ENCODE assay signal across 15 cellular contexts in the genomic region with DNA sequence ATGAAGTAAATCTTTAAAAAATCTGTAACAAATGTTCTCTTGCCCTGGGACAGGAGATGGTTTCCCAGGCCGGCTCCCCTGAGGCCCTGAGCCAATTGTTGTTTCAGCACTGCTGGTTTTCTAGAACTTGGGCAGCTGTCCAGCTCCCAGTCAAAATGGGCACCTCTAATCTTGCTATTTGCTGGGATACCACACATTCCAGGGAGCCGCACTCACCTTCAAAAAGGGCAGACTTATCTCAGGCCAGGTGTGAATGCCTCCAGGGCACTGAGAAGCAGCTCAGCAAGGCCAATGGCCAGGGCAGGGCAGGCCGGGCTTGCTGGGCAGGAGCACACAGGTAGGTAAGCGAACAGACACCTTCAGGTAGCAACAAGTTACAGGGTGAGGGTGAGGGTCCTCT. TPM values are rescaled to one million over a fixed set of nuclear protein-coding genes. Genes with fewer than 3 reads are reported as not detected.
DNase-seq lines count a peak whose midpoint lies in the region; ATAC-seq and TF ChIP-seq lines count a peak whose summit lies in the region.
"Had no signal": no experiment of that assay in that cellular context is flagged by ENCODE, and none has a peak within 500 bp of the region (broad histone marks: within the 10 kb centered on the region; RNA-seq: fewer than 3 reads in every experiment).

No MANE protein-coding gene starts in this region.

- DNase-seq in ACHN (peak; percentile 67), SK-N-SH (no peak), fibroblast of pulmonary artery (ENCODE audit: low read depth) (peak; percentile 47), mesendoderm (peak; percentile 92), activated gamma-delta T cell treated with Interleukin-2 at 50 U/mL for 16 hours (no peak), osteocyte (ENCODE audit: extremely low spot score, unreplicated experiment) (no peak), middle frontal gyrus (ENCODE audit: extremely low spot score, low spot score) (no peak)
- DNase-seq: activated CD4-positive, alpha-beta memory T cell treated with anti-CD3 and anti-CD28 coated beads, Interleukin-2, amount 10 ng/mL, durations not matched to agents 7 days and 5 days; activated gamma-delta T cell; colonic mucosa; MG63; NCI-H2171; OCI-M1; T1000 had no signal

- H3K4me1 ChIP-seq in SK-N-SH (ENCODE audit: control insufficient read depth in 1 of 2, insufficient read depth in 2 of 2, low read depth in 1 of 2, low read length in 1 of 2) (peaks cover 0 to 9% of the 10 kb centered on the region in 2 experiments; a peak in 1 of 4 replicates), mesendoderm (ENCODE audit: control insufficient read depth, low read depth, low read length) (peaks cover 2% of the 10 kb centered on the region)
- H3K4me1 ChIP-seq: colonic mucosa had no signal

- no peak for TF ChIP-seq RAD21 in SK-N-SH (IDR thresholded peaks at IDR 0.05; ENCODE audit: low read length)

- H3K4me3 Mint-ChIP-seq in activated T-helper 17 cell treated with anti-CD3 and anti-CD28 coated beads, Interleukin-2, amount 50 U/mL, for 72 hours: no peak overlapping the region
- no peak overlapping the region for H3K4me3 Mint-ChIP-seq in osteocyte (ENCODE audit: unreplicated experiment)
- H3K4me3 Mint-ChIP-seq: activated CD4-positive, alpha-beta memory T cell treated with anti-CD3 and anti-CD28 coated beads, Interleukin-2, amount 10 ng/mL, durations not matched to agents 7 days and 5 days had no signal

- H3K56ac ChIP-seq in mesendoderm (ENCODE audit: low read length): no peak overlapping the region

- H3K18ac ChIP-seq in mesendoderm (ENCODE audit: low read length): no peak overlapping the region

- TF ChIP-seq CTCF in SK-N-SH (IDR thresholded peaks at IDR 0.05) (no peak), fibroblast of pulmonary artery (IDR thresholded peaks at IDR 0.05; ENCODE audit: low read length, missing control alignments) (no peak), osteocyte (IDR thresholded peaks at IDR 0.05) (no peak)

- no peak overlapping the region for H2AFZ ChIP-seq in SK-N-SH (ENCODE audit: low read depth)

- H3K27ac ChIP-seq in SK-N-SH (ENCODE audit: low read depth in 2 of 2, low read length in 1 of 2) (no peak overlapping the region), mesendoderm (ENCODE audit: low read depth, low read length) (no peak overlapping the region)
- H3K27ac ChIP-seq: colonic mucosa had no signal

- ATAC-seq in activated T-helper 17 cell treated with anti-CD3 and anti-CD28 coated beads, Interleukin-2, amount 50 U/mL, for 72 hours (replicated peaks): no peak

- no peaks in the 10 kb centered on the region for H3K9me3 Mint-ChIP-seq in activated T-helper 17 cell treated with anti-CD3 and anti-CD28 coated beads, Interleukin-2, amount 50 U/mL, for 72 hours
- no peaks in the 10 kb centered on the region for H3K9me3 Mint-ChIP-seq in osteocyte (ENCODE audit: unreplicated experiment)
- H3K9me3 Mint-ChIP-seq: activated CD4-positive, alpha-beta memory T cell treated with anti-CD3 and anti-CD28 coated beads, Interleukin-2, amount 10 ng/mL, durations not matched to agents 7 days and 5 days had no signal

- H3K9ac ChIP-seq in SK-N-SH: no peak overlapping the region
- H3K9ac ChIP-seq in mesendoderm (ENCODE audit: low read length): no peak overlapping the region

- H4K20me1 ChIP-seq in SK-N-SH (ENCODE audit: insufficient read depth): no peaks in the 10 kb centered on the region

- no peak overlapping the region for H2BK120ac ChIP-seq in mesendoderm (ENCODE audit: low read depth, low read length)

- no peak overlapping the region for H2AK5ac ChIP-seq in mesendoderm (ENCODE audit: low read length)

- H4K5ac ChIP-seq in mesendoderm (ENCODE audit: low read length): no peak overlapping the region

- H3K79me1 ChIP-seq in mesendoderm (ENCODE audit: low read length): no peaks in the 10 kb centered on the region

- no peak overlapping the region for H2BK15ac ChIP-seq in mesendoderm (replicated peaks; ENCODE audit: low read depth)

- H3K79me2 ChIP-seq in SK-N-SH (ENCODE audit: insufficient read depth) (no peaks in the 10 kb centered on the region), mesendoderm (ENCODE audit: control insufficient read depth, insufficient read depth, low read length) (no peaks in the 10 kb centered on the region)

- H3K4me3 ChIP-seq in SK-N-SH (ENCODE audit: low read depth in 2 of 2, low read length in 1 of 2) (no peak overlapping the region), fibroblast of pulmonary artery (replicated peaks; ENCODE audit: low read depth, low read length) (no peak overlapping the region), mesendoderm (ENCODE audit: low read length) (no peak overlapping the region)
- H3K4me3 ChIP-seq: colonic mucosa, MG63 had no signal

- no peak overlapping the region for H3K4ac ChIP-seq in mesendoderm (ENCODE audit: low read depth, low read length)

- no peak overlapping the region for H3K23ac ChIP-seq in mesendoderm (ENCODE audit: low read length)

- H3K27me3 Mint-ChIP-seq in activated T-helper 17 cell treated with anti-CD3 and anti-CD28 coated beads, Interleukin-2, amount 50 U/mL, for 72 hours: no peaks in the 10 kb centered on the region
- H3K27me3 Mint-ChIP-seq in osteocyte (ENCODE audit: unreplicated experiment): no peaks in the 10 kb centered on the region
- H3K27me3 Mint-ChIP-seq: activated CD4-positive, alpha-beta memory T cell treated with anti-CD3 and anti-CD28 coated beads, Interleukin-2, amount 10 ng/mL, durations not matched to agents 7 days and 5 days had no signal

- H2BK5ac ChIP-seq in mesendoderm (ENCODE audit: low read length): no peak overlapping the region

- POLR2A ChIA-PET in SK-N-SH (lab: Yijun Ruan, JAX): no interaction called here

- in situ Hi-C loops in ACHN (cut with HindIII; ENCODE audit: low pct_ligation_motif_present, low pct_unique_long_range_greater_than_20kb, low sequenced_read_pairs): no loop called here

- H4K8ac ChIP-seq in mesendoderm (ENCODE audit: low read depth, low read length): no peak overlapping the region

- H3K4me1 Mint-ChIP-seq in activated T-helper 17 cell treated with anti-CD3 and anti-CD28 coated beads, Interleukin-2, amount 50 U/mL, for 72 hours: no peaks in the 10 kb centered on the region
- peaks cover 21% of the 10 kb centered on the region for H3K4me1 Mint-ChIP-seq in osteocyte (ENCODE audit: unreplicated experiment)
- H3K4me1 Mint-ChIP-seq: activated CD4-positive, alpha-beta memory T cell treated with anti-CD3 and anti-CD28 coated beads, Interleukin-2, amount 10 ng/mL, durations not matched to agents 7 days and 5 days had no signal

- 91% methylated on average over 3 of the region's 4 CpGs for WGBS in SK-N-SH (ENCODE audit: low lambda C conversion rate)
- WGBS in mesendoderm (ENCODE audit: extremely low coverage, insufficient coverage, low lambda C conversion rate): no CpG with 5 or more reads among the region's 4 CpGs

- H3F3A ChIP-seq in SK-N-SH (replicated peaks; ENCODE audit: insufficient read depth): no peaks in the 10 kb centered on the region

- H3K36me3 Mint-ChIP-seq in activated T-helper 17 cell treated with anti-CD3 and anti-CD28 coated beads, Interleukin-2, amount 50 U/mL, for 72 hours (ENCODE audit: low read depth): peaks cover 15% of the 10 kb centered on the region
- H3K36me3 Mint-ChIP-seq in osteocyte (ENCODE audit: unreplicated experiment): peaks cover 9% of the 10 kb centered on the region

- no peak overlapping the region for H3K4me2 ChIP-seq in SK-N-SH
- no peak overlapping the region for H3K4me2 ChIP-seq in mesendoderm (ENCODE audit: low read length)

- H3K27ac Mint-ChIP-seq in activated T-helper 17 cell treated with anti-CD3 and anti-CD28 coated beads, Interleukin-2, amount 50 U/mL, for 72 hours: no peak overlapping the region
- H3K27ac Mint-ChIP-seq in osteocyte (ENCODE audit: unreplicated experiment): no peak overlapping the region
- H3K27ac Mint-ChIP-seq: activated CD4-positive, alpha-beta memory T cell treated with anti-CD3 and anti-CD28 coated beads, Interleukin-2, amount 10 ng/mL, durations not matched to agents 7 days and 5 days had no signal

- H3K9me2 ChIP-seq in SK-N-SH: no peaks in the 10 kb centered on the region

- no peak for TF ChIP-seq EP300 in SK-N-SH (IDR thresholded peaks at IDR 0.05; ENCODE audit: borderline replicate concordance in 1 of 2, low read depth in 1 of 2, low read length in 1 of 2)

- H3K36me3 ChIP-seq in SK-N-SH (replicated peaks in 1 of 2; ENCODE audit: control insufficient read depth in 1 of 2, insufficient read depth in 2 of 2, low read length in 1 of 2) (peaks cover 3 to 28% of the 10 kb centered on the region in 2 experiments), mesendoderm (ENCODE audit: control insufficient read depth, insufficient read depth, low read length) (peaks cover 2% of the 10 kb centered on the region)
- H3K36me3 ChIP-seq: colonic mucosa, MG63 had no signal

- H3K9me3 ChIP-seq in SK-N-SH: no peaks in the 10 kb centered on the region
- H3K9me3 ChIP-seq: colonic mucosa, MG63 had no signal

- CTCF ChIA-PET in SK-N-SH (lab: Yijun Ruan, JAX): no interaction called here

- H3K27me3 ChIP-seq in SK-N-SH (ENCODE audit: insufficient read depth): no peaks in the 10 kb centered on the region
- H3K27me3 ChIP-seq in mesendoderm (ENCODE audit: insufficient read depth, low read length, poor library complexity): no peaks in the 10 kb centered on the region
- H3K27me3 ChIP-seq: colonic mucosa, MG63 had no signal

TF ChIP-seq in SK-N-SH, 30 proteins besides CTCF, POLR2A, EP300 and RAD21 (continues in another document):
- TF ChIP-seq MXI1 (IDR thresholded peaks at IDR 0.05; ENCODE audit: low read depth, low read length): no peak

RNA-seq across cellular contexts. Expression of a gene that starts 24.4 kb away (rescaled TPM):
- polyA plus RNA-seq in SK-N-SH (2012; rRNA removed): 24.8 and 30.7 TPM in 2 replicates
- 25.8 and 31.1 TPM in 2 replicates for polyA plus RNA-seq in SK-N-SH (2012; cell fraction: cytosol; rRNA removed)
- 40.4 and 47.3 TPM in 2 replicates for polyA plus RNA-seq in SK-N-SH (2012; cell fraction: nucleus; rRNA removed)
- 8.4 TPM for polyA plus RNA-seq in mesendoderm (2013, experiment 1 of 2)
- 8.6 TPM for polyA plus RNA-seq in mesendoderm (2013, experiment 2 of 2)
- total RNA-seq in activated T-helper 17 cell treated with anti-CD3 and anti-CD28 coated beads, Interleukin-2, amount 50 U/mL, for 72 hours: 10 to 100 TPM; 13.9 to 20.4 TPM
- 23.5 and 26.3 TPM in 2 replicates for total RNA-seq in osteocyte

RNA-seq across cellular contexts. Expression of a gene that starts 39.9 kb away (rescaled TPM):
- polyA plus RNA-seq in SK-N-SH (2012; rRNA removed): 16.5 and 17.1 TPM in 2 replicates
- polyA plus RNA-seq in SK-N-SH (2012; cell fraction: cytosol; rRNA removed): 18.3 and 18.7 TPM in 2 replicates
- polyA plus RNA-seq in SK-N-SH (2012; cell fraction: nucleus; rRNA removed): 17.8 and 18.3 TPM in 2 replicates
- polyA plus RNA-seq in mesendoderm (2013, experiment 1 of 2): 42.2 TPM
- polyA plus RNA-seq in mesendoderm (2013, experiment 2 of 2): 41.7 TPM
- 10 to 100 TPM; 22.3 to 35.8 TPM for total RNA-seq in activated T-helper 17 cell treated with anti-CD3 and anti-CD28 coated beads, Interleukin-2, amount 50 U/mL, for 72 hours
- total RNA-seq in osteocyte: 38.5 and 39.0 TPM in 2 replicates

RNA-seq across cellular contexts. Expression of a gene that starts 40.2 kb away (rescaled TPM):
- polyA plus RNA-seq in SK-N-SH (2012; rRNA removed): 0.46 and 1.7 TPM in 2 replicates
- 0.13 and 0.21 TPM in 2 replicates for polyA plus RNA-seq in SK-N-SH (2012; cell fraction: cytosol; rRNA removed)
- 5.7 and 7.0 TPM in 2 replicates for polyA plus RNA-seq in SK-N-SH (2012; cell fraction: nucleus; rRNA removed)
- 0.07 TPM for polyA plus RNA-seq in mesendoderm (2013, experiment 1 of 2)
- polyA plus RNA-seq in mesendoderm (2013, experiment 2 of 2): 0.07 TPM
- under 1 TPM; 0.58 to 0.77 TPM for total RNA-seq in activated T-helper 17 cell treated with anti-CD3 and anti-CD28 coated beads, Interleukin-2, amount 50 U/mL, for 72 hours
- total RNA-seq in osteocyte: 0.40 TPM in 1 of 2 replicates, not detected in the other

Comparison
In these comparisons a context has a peak if more than half of its experiments do, and no peak if none do; other contexts are left out.
1. DNase-seq: peak in ACHN (single experiment), fibroblast of pulmonary artery (single experiment) and mesendoderm (single experiment); none in SK-N-SH (single experiment), activated gamma-delta T cell treated with Interleukin-2 at 50 U/mL for 16 hours (single experiment), osteocyte (single experiment) and middle frontal gyrus (single experiment).